Comparison of ENCODE assay signal across 25 cellular contexts in genomic region chr13:29453657-29454056, GRCh38.
DNase-seq lines count a peak whose midpoint lies in the region; ATAC-seq, FAIRE-seq and TF ChIP-seq lines count a peak whose summit lies in the region.
"Had no signal": no experiment of that assay in that cellular context is flagged by ENCODE, and none has a peak within 500 bp of the region (broad histone marks: within the 10 kb centered on the region; RNA-seq: fewer than 3 reads in every experiment).

No MANE protein-coding gene starts in this region.

- no peak for TF ChIP-seq POLR2A in K562 (conservative IDR thresholded peaks at IDR 0.05)

- WGBS in K562 (ENCODE audit: insufficient coverage, low coverage, missing lambda C conversion rate): 0% methylated on average over 1 of the region's 1 CpG

- no peaks in the 10 kb centered on the region for H3K79me2 ChIP-seq in OCI-LY3 (ENCODE audit: low read length)
- H3K79me2 ChIP-seq in K562 (ENCODE audit: control insufficient read depth, insufficient read depth, low read length): no peaks in the 10 kb centered on the region

- intact Hi-C loops in K562 (cut with micrococcal nuclease) (no loop called here), sciatic nerve (cut with DNase I) (no loop called here)

- no peak for TF ChIP-seq RAD21 in K562 (CRISPR knock-in tag; conservative IDR thresholded peaks at IDR 0.05 in 1 of 2, IDR thresholded peaks at IDR 0.05 in 1 of 2)

- CTCF ChIA-PET in K562 (lab: Yijun Ruan, JAX; ENCODE audit: low intra/inter-chr PET ratio): no interaction called here

- H3K4me2 ChIP-seq in OCI-LY3 (ENCODE audit: low read length) (peak overlapping the region; percentile 67), K562 (ENCODE audit: insufficient read depth, low read length) (no peak overlapping the region)
- H3K4me2 ChIP-seq: A549 had no signal

- no peak overlapping the region for H2AFZ ChIP-seq in OCI-LY3 (ENCODE audit: low read depth, low read length)
- H2AFZ ChIP-seq in K562 (ENCODE audit: low read depth, low read length): peak overlapping the region; percentile 56

- DNase-seq in AG10803 (ENCODE audit: low read depth): peak; percentile 55
- DNase-seq in K562 (ENCODE audit: extremely low read depth in 1 of 4, low spot score in 3 of 4): no peak
- DNase-seq in sciatic nerve (ENCODE audit: low spot score): no peak
- no peak for DNase-seq in ecto neural progenitor cell (ENCODE audit: low spot score)
- no peak for DNase-seq in NCI-H2029 (lab: John Stamatoyannopoulos, UW)
- DNase-seq: Caco-2; CD8-positive, alpha-beta T cell; EL; GDM1; H7; Karpas-422; NCI-H1092; NCI-H1417 treated with DMSO at 0.1 percent for 48 hours; NCI-H187; NCI-H2171 treated with DMSO at 0.1 percent for 48 hours; NCI-H446; NCI-H524 treated with DMSO at 0.1 percent for 48 hours; NCI-H774; PC-3; SJCRH30 had no signal

- H3K9me3 ChIP-seq in OCI-LY3 (ENCODE audit: insufficient read depth, low read length): peaks cover 6% of the 10 kb centered on the region; the same call in 1 of the 2 replicates
- peaks cover 3% of the 10 kb centered on the region; the same call in 1 of the 2 replicates for H3K9me3 ChIP-seq in K562 (replicated peaks; ENCODE audit: control insufficient read depth, insufficient read depth, low read depth, low read length)
- H3K9me3 ChIP-seq: A549 had no signal

- H3K27ac ChIP-seq in OCI-LY3 (ENCODE audit: low read length): peak overlapping the region; percentile 57
- H3K27ac ChIP-seq in K562 (ENCODE audit: extremely low read depth, low read depth, low read length): 0 out of 3 replicates have a peak overlapping the region, but pooled peaks have one; percentile 28
- H3K27ac ChIP-seq: A549, C4-2B, SJCRH30 had no signal

- ATAC-seq in K562 (no peak), sciatic nerve (peak; percentile 68), GM21423 (IDR thresholded peaks at IDR 0.05; ENCODE audit: unreplicated experiment) (no peak)
- ATAC-seq: A549; CD8-positive, alpha-beta T cell; PC-3 had no signal

- H3K4me1 ChIP-seq in OCI-LY3 (ENCODE audit: low read length) (peaks cover 79% of the 10 kb centered on the region), K562 (replicated peaks in 1 of 2; ENCODE audit: control insufficient read depth in 2 of 2, insufficient read depth in 2 of 2, low read length in 2 of 2) (peaks cover 10 to 42% of the 10 kb centered on the region in 2 experiments)
- H3K4me1 ChIP-seq: A549 had no signal

- H3K4me3 ChIP-seq in AG10803 (ENCODE audit: low read length) (no peak overlapping the region), OCI-LY3 (ENCODE audit: low read length) (no peak overlapping the region), K562 (no peak overlapping the region)
- H3K4me3 ChIP-seq: A549, SJCRH30 had no signal

- BruUV-seq in K562 (replicated peaks; lab: Mats Ljungman, UMichigan): no TSS peak

- no peaks in the 10 kb centered on the region for H3K9me1 ChIP-seq in K562 (ENCODE audit: control insufficient read depth, insufficient read depth, low read length)

- H3K36me3 ChIP-seq in OCI-LY3 (replicated peaks; ENCODE audit: low read depth, low read length): peaks cover 5% of the 10 kb centered on the region
- no peaks in the 10 kb centered on the region; the same call in 2 of the 3 replicates for H3K36me3 ChIP-seq in K562 (ENCODE audit: control insufficient read depth, insufficient read depth, low read length)
- H3K36me3 ChIP-seq: SJCRH30 had no signal

- H4K20me1 ChIP-seq in OCI-LY3 (ENCODE audit: insufficient read depth, low read length) (no peaks in the 10 kb centered on the region), K562 (replicated peaks; ENCODE audit: control insufficient read depth, insufficient read depth, low read length) (no peaks in the 10 kb centered on the region)

- POLR2A ChIA-PET in K562 (lab: Yijun Ruan, JAX): no interaction called here

- in situ Hi-C loops in K562 (cut with MboI): no loop called here

- FAIRE-seq in K562 (lab: Jason Lieb, UNC): no peak
- FAIRE-seq: A549, GM12891 had no signal

- TF ChIP-seq CTCF in AG10803 (conservative IDR thresholded peaks at IDR 0.05; ENCODE audit: low read length): no peak
- no peak for TF ChIP-seq CTCF in OCI-LY3 (IDR thresholded peaks at IDR 0.05; ENCODE audit: low read depth, low read length)
- no peak for TF ChIP-seq CTCF in K562 (IDR thresholded peaks at IDR 0.05 in 2 of 3, conservative IDR thresholded peaks at IDR 0.05 in 1 of 3; ENCODE audit: insufficient read depth in 2 of 3, low read depth in 1 of 3, low read length in 3 of 3)

- no peak for TF ChIP-seq EP300 in K562 (IDR thresholded peaks at IDR 0.05; ENCODE audit: low read length)

- no peaks in the 10 kb centered on the region for H3K27me3 ChIP-seq in OCI-LY3 (ENCODE audit: low read depth, low read length)
- no peaks in the 10 kb centered on the region for H3K27me3 ChIP-seq in K562 (ENCODE audit: control insufficient read depth in 2 of 2, insufficient read depth in 2 of 2, low read length in 2 of 2)
- H3K27me3 ChIP-seq: SJCRH30 had no signal

- peak overlapping the region; percentile 5; the same call in 1 of the 2 replicates for H3K9ac ChIP-seq in OCI-LY3 (ENCODE audit: low read length)
- no peak overlapping the region for H3K9ac ChIP-seq in K562 (ENCODE audit: insufficient read depth in 1 of 2, low read depth in 2 of 2, low read length in 2 of 2)

TF ChIP-seq in K562, 482 proteins besides CTCF, POLR2A, EP300 and RAD21 (continues in another document):
- TF ChIP-seq RNF219 (CRISPR knock-in tag; IDR thresholded peaks at IDR 0.05) (no peak), ZNF12 (CRISPR knock-in tag; IDR thresholded peaks at IDR 0.05) (no peak), ZNF253 (CRISPR knock-in tag; conservative IDR thresholded peaks at IDR 0.05) (no peak), SPI1 (IDR thresholded peaks at IDR 0.05; ENCODE audit: borderline replicate concordance, low read depth, low read length) (no peak), ZNF830 (CRISPR knock-in tag; IDR thresholded peaks at IDR 0.05) (no peak), KLF6 (CRISPR knock-in tag; IDR thresholded peaks at IDR 0.05; ENCODE audit: borderline replicate concordance) (no peak), ARID1B (IDR thresholded peaks at IDR 0.05) (peak; percentile 6; the same call in 1 of the 2 replicates), E4F1 (CRISPR knock-in tag; IDR thresholded peaks at IDR 0.05; ENCODE audit: borderline replicate concordance) (no peak), TFAP4 (CRISPR knock-in tag; IDR thresholded peaks at IDR 0.05; ENCODE audit: borderline replicate concordance) (no peak), POLR3G (IDR thresholded peaks at IDR 0.05; ENCODE audit: extremely low read depth, insufficient read length, insufficient replicate concordance) (no peak), MAFF (IDR thresholded peaks at IDR 0.05; ENCODE audit: low read length) (no peak), TAL1 (IDR thresholded peaks at IDR 0.05) (peak; percentile 18; the same call in 1 of the 2 replicates)
